In the genomic region with DNA sequence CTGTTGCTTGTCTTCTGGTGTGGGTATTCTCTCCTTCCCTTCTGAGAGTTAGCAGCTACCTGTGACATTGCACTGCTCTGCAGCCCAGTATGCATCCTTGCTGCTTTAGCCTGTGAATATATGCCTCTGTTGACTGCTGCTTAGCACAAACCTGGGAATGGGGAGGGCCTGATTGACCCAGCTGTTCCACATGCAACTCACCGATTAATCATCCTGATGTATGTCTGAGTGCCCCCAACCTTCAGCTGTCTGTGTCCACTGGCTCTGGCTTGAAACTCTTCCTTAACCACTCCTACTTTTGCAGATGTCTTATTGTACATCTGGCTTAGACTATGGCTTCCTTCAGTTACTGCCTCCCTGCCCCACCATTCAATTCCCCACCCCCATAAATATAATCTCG, we compare ENCODE assay signal across 29 cellular contexts.
A peak's percentile ranks its signal among the peaks of the same experiment; 100 is the strongest.
DNase-seq lines count a peak whose midpoint lies in the region; ATAC-seq, FAIRE-seq and TF ChIP-seq lines count a peak whose summit lies in the region.
"Had no signal": no experiment of that assay in that cellular context is flagged by ENCODE, and none has a peak within 500 bp of the region (broad histone marks: within the 10 kb centered on the region; RNA-seq: fewer than 3 reads in every experiment).

No MANE protein-coding gene starts in this region.

- H3K27ac Mint-ChIP-seq in Calu3 (ENCODE audit: unreplicated experiment), result peak overlapping the region; percentile 31
- H3K27ac Mint-ChIP-seq: activated CD8-positive, alpha-beta T cell treated with anti-CD3 and anti-CD28 coated beads for 36 hours had no signal

- H2AFZ ChIP-seq in mesenchymal stem cell (ENCODE audit: low read depth, low read length), result no peak overlapping the region
- H2AFZ ChIP-seq: PC-9 had no signal

- H3K9me3 Mint-ChIP-seq in Calu3 (ENCODE audit: low read depth, unreplicated experiment), result no peaks in the 10 kb centered on the region
- H3K9me3 Mint-ChIP-seq: activated naive CD4-positive, alpha-beta T cell treated with anti-CD3 and anti-CD28 coated beads, Interleukin-2, amount 50 U/mL, for 72 hours; activated T-cell treated with anti-CD3 and anti-CD28 coated beads, Interleukin-2, amount 50 U/mL, for 4 hours had no signal

- H2AK5ac ChIP-seq in mesenchymal stem cell (ENCODE audit: low read length, severe bottlenecking), result no peak overlapping the region

- no peak for ATAC-seq in GM21381 (IDR thresholded peaks at IDR 0.05; ENCODE audit: unreplicated experiment)
- ATAC-seq in GM18498 (IDR thresholded peaks at IDR 0.05; ENCODE audit: unreplicated experiment), result no peak
- ATAC-seq: activated CD8-positive, alpha-beta T cell treated with anti-CD3 and anti-CD28 coated beads for 36 hours; activated T-cell treated with anti-CD3 and anti-CD28 coated beads, Interleukin-2, amount 50 U/mL, for 4 hours; pancreas; stimulated activated naive CD8-positive, alpha-beta T cell treated with anti-CD3 and anti-CD28 coated beads, Interleukin-15, Interleukin-2, amounts not matched to agents 100 U/mL and 50 U/mL, for 24 hours had no signal

- TF ChIP-seq CTCF in Calu3 (IDR thresholded peaks at IDR 0.05; ENCODE audit: unreplicated experiment) (no peak), fibroblast of mammary gland (conservative IDR thresholded peaks at IDR 0.05; ENCODE audit: control insufficient read depth, insufficient read depth, low read depth, low read length) (no peak), sigmoid colon (IDR thresholded peaks at IDR 0.05) (no peak)

- no peak for TF ChIP-seq POLR2A in sigmoid colon (IDR thresholded peaks at IDR 0.05)

- no peak overlapping the region for H3K4me3 Mint-ChIP-seq in Calu3 (ENCODE audit: low read depth, unreplicated experiment)
- H3K4me3 Mint-ChIP-seq: activated CD8-positive, alpha-beta T cell treated with anti-CD3 and anti-CD28 coated beads for 36 hours; activated T-cell treated with anti-CD3 and anti-CD28 coated beads, Interleukin-2, amount 50 U/mL, for 4 hours; naive B cell had no signal

- H3K9me3 ChIP-seq in sigmoid colon (no peaks in the 10 kb centered on the region), mesenchymal stem cell (ENCODE audit: control insufficient read depth, low read length) (no peaks in the 10 kb centered on the region)
- H3K9me3 ChIP-seq: pancreas, thoracic aorta had no signal

- peak; percentile 16 for FAIRE-seq in HTR-8/SVneo (lab: Jason Lieb, UNC)

- H2BK12ac ChIP-seq in mesenchymal stem cell (ENCODE audit: low read length in 2 of 2), result no peak overlapping the region

- H2BK15ac ChIP-seq in mesenchymal stem cell (ENCODE audit: low read depth, poor library complexity, severe bottlenecking), result no peak overlapping the region

- H3K4me1 ChIP-seq in sigmoid colon (peaks cover 0 to 29% (median 13%) of the 10 kb centered on the region in 4 donors), mesenchymal stem cell (ENCODE audit: control insufficient read depth, insufficient read depth, low read depth, low read length) (no peaks in the 10 kb centered on the region)
- H3K4me1 ChIP-seq: pancreas had no signal

- H3K4me2 ChIP-seq in mesenchymal stem cell (ENCODE audit: low read length, poor library complexity, severe bottlenecking), result no peak overlapping the region
- H3K4me2 ChIP-seq: KMS-11, PC-9 had no signal

- H3K79me1 ChIP-seq in mesenchymal stem cell (replicated peaks; ENCODE audit: low read length, poor library complexity, severe bottlenecking), result peaks cover 2% of the 10 kb centered on the region

- H3K36me3 ChIP-seq in sigmoid colon (peaks cover 0 to 19% (median 6%) of the 10 kb centered on the region in 4 donors), mesenchymal stem cell (ENCODE audit: control insufficient read depth in 1 of 2, insufficient read depth in 2 of 2, low read depth in 1 of 2, low read length in 2 of 2) (peaks cover 3 to 61% of the 10 kb centered on the region in 2 experiments)
- H3K36me3 ChIP-seq: pancreas, thoracic aorta had no signal

- intact Hi-C loops in Calu3 (cut with micrococcal nuclease; ENCODE audit: unreplicated experiment) (loop anchor here (10.0 kb wide), 1 partner anchor 959 kb away; no protein-coding TSS in a partner anchor), sigmoid colon (cut with DNase I) (no loop called here)

- H4K8ac ChIP-seq in mesenchymal stem cell (ENCODE audit: low read length), result no peak overlapping the region

- no peak overlapping the region for H3K4me3 ChIP-seq in fibroblast of mammary gland (ENCODE audit: control insufficient read depth, low read depth, low read length)
- no peak overlapping the region for H3K4me3 ChIP-seq in sigmoid colon
- H3K4me3 ChIP-seq in mesenchymal stem cell (ENCODE audit: insufficient read depth in 1 of 2, low read depth in 1 of 2, low read length in 2 of 2), result no peak overlapping the region
- H3K4me3 ChIP-seq: pancreas, PC-9, right atrium auricular region, thoracic aorta had no signal

- H3K36me3 Mint-ChIP-seq in Calu3 (ENCODE audit: insufficient read depth, unreplicated experiment), result peaks cover 25% of the 10 kb centered on the region

- H3K18ac ChIP-seq in mesenchymal stem cell (ENCODE audit: low read depth in 1 of 2, low read length in 2 of 2), result no peak overlapping the region

- H3K27me3 Mint-ChIP-seq in Calu3 (ENCODE audit: unreplicated experiment), result no peaks in the 10 kb centered on the region
- H3K27me3 Mint-ChIP-seq: activated CD8-positive, alpha-beta T cell treated with anti-CD3 and anti-CD28 coated beads for 36 hours; naive B cell had no signal

- CTCF ChIA-PET in Calu3 (lab: Charles Lee), result no interaction called here

- no peak overlapping the region for H3K14ac ChIP-seq in mesenchymal stem cell (ENCODE audit: low read length in 2 of 2)

- no peaks in the 10 kb centered on the region for H3K4me1 Mint-ChIP-seq in Calu3 (ENCODE audit: low read depth, unreplicated experiment)

- no peak overlapping the region for H3K4ac ChIP-seq in mesenchymal stem cell (ENCODE audit: low read depth in 1 of 2, low read length in 2 of 2)

- 58 to 74% methylated on average over 2 of the region's 2 CpGs for WGBS in sigmoid colon, 2 donors
- 65% methylated on average over 1 of the region's 2 CpGs for WGBS in mesenchymal stem cell

- H4K91ac ChIP-seq in mesenchymal stem cell (ENCODE audit: low read length), result no peak overlapping the region

- H3K23ac ChIP-seq in mesenchymal stem cell (ENCODE audit: low read length in 2 of 2), result peak overlapping the region in 1 of 2 experiments; percentile 83

- no peak overlapping the region for H2BK120ac ChIP-seq in mesenchymal stem cell (ENCODE audit: low read depth, low read length)

- no TSS peak for BruUV-seq in Calu3 (replicated peaks; lab: Mats Ljungman, UMichigan)

- H3K27ac ChIP-seq in sigmoid colon, result peak overlapping the region in 3 of 4 donors; percentile 7 to 90 (median 87)
- H3K27ac ChIP-seq in mesenchymal stem cell (ENCODE audit: low read length, poor library complexity, severe bottlenecking), result no peak overlapping the region
- H3K27ac ChIP-seq: KMS-11, pancreas, PC-9, right atrium auricular region, thoracic aorta had no signal

- no peak for TF ChIP-seq EP300 in sigmoid colon (IDR thresholded peaks at IDR 0.05)

- DNase-seq in Calu3 (no peak), HTR-8/SVneo (ENCODE audit: insufficient read length, low spot score) (no peak), fibroblast of mammary gland (ENCODE audit: low read depth) (peak; percentile 33), sigmoid colon (no peak), mesenchymal stem cell (no peak)
- DNase-seq: activated CD4-positive, CD25-positive, alpha-beta regulatory T cell treated with anti-CD3 and anti-CD28 coated beads, Interleukin-2, amount 50 U/mL, for 72 hours; activated CD8-positive, alpha-beta T cell treated with anti-CD3 and anti-CD28 coated beads for 36 hours; activated T-cell treated with anti-CD3 and anti-CD28 coated beads, Interleukin-2, amount 50 U/mL, for 4 hours; cerebellar nuclear complex; DMS79 treated with DMSO at 0.1 percent for 48 hours; GOT3; head of caudate nucleus; naive B cell; NCI-H146; NCI-H510A; NK-92 treated with Interleukin-12 subunit alpha and Interleukin-12 subunit beta, amount 100 ng/mL, for 24 hours; pancreas; PC-9; SHP77 treated with DMSO at 0.1 percent for 48 hours; stimulated activated CD4-positive, alpha-beta T cell treated with anti-CD3 and anti-CD28 coated beads, Interleukin-12 subunit alpha, Interleukin-12 subunit beta, amount 100 ng/mL, for 4 hours; stimulated activated CD4-positive, alpha-beta T cell treated with anti-CD3 and anti-CD28 coated beads, Interleukin-4, amount 100 ng/mL, for 4 hours; stimulated activated naive CD8-positive, alpha-beta T cell treated with anti-CD3 and anti-CD28 coated beads, Interleukin-15, Interleukin-2, amounts not matched to agents 100 U/mL and 50 U/mL, for 24 hours; T-helper 1 cell had no signal

- H3K9ac ChIP-seq in mesenchymal stem cell (ENCODE audit: low read length), result no peak overlapping the region
- H3K9ac ChIP-seq: KMS-11 had no signal

- H3K27me3 ChIP-seq in sigmoid colon, result no peaks in the 10 kb centered on the region
- no peaks in the 10 kb centered on the region for H3K27me3 ChIP-seq in mesenchymal stem cell (ENCODE audit: control insufficient read depth in 1 of 2, insufficient read depth in 1 of 2, low read length in 2 of 2)
- H3K27me3 ChIP-seq: pancreas, right atrium auricular region had no signal

- H2BK5ac ChIP-seq in mesenchymal stem cell (ENCODE audit: low read depth, low read length, poor library complexity, severe bottlenecking), result no peak overlapping the region
